Comparison of ENCODE assay signal across 25 cellular contexts in the genomic region with DNA sequence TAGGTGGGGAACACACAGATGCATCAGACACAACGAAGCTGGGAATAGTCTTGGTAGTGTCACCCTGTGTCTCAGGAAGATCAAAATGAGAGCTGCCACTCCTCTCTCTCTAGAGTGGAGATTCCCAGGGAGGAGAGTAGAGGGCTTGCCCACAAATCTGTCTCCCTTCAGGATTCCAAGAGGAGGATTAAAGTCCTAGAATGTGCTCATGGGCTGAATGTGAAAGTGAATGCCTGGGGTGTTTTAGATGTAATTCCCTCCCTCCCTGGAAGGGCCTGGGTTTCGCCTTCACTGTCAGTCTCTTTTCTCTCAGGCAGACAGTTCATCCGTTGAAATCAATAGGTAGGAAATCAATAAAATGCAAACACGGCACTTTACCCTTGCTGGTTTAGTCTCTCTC.
"Had no signal": no experiment of that assay in that cellular context is flagged by ENCODE, and none has a peak within 500 bp of the region (broad histone marks: within the 10 kb centered on the region; RNA-seq: fewer than 3 reads in every experiment).

No MANE protein-coding gene starts in this region.

- H3K4me1 Mint-ChIP-seq: activated B cell treated with CpG ODN at 0.5 μM for 24 hours; activated CD4-positive, alpha-beta T cell treated with anti-CD3 and anti-CD28 coated beads, Interleukin-2, amount 10 ng/mL, durations not matched to agents 24 days and 14 days; activated naive CD4-positive, alpha-beta T cell treated with anti-CD3 and anti-CD28 coated beads, Interleukin-2, amount 10 ng/mL, durations not matched to agents 7 days and 5 days; activated naive CD8-positive, alpha-beta T cell treated with anti-CD3 and anti-CD28 coated beads for 36 hours; T-cell had no signal

- H3K27ac Mint-ChIP-seq: activated B cell treated with CpG ODN at 0.5 μM for 24 hours; activated CD4-positive, alpha-beta T cell treated with anti-CD3 and anti-CD28 coated beads, Interleukin-2, amount 10 ng/mL, durations not matched to agents 24 days and 14 days; activated naive CD4-positive, alpha-beta T cell treated with anti-CD3 and anti-CD28 coated beads, Interleukin-2, amount 10 ng/mL, durations not matched to agents 7 days and 5 days; activated naive CD8-positive, alpha-beta T cell treated with anti-CD3 and anti-CD28 coated beads for 36 hours; T-cell had no signal

- H3K4me2 ChIP-seq: PC-9 had no signal

- H3K27me3 ChIP-seq: brain microvascular endothelial cell had no signal

- ATAC-seq: activated T-cell treated with anti-CD3 and anti-CD28 coated beads, Interleukin-2, amount 50 U/mL, for 4 hours; T-cell had no signal

- H2AFZ ChIP-seq: PC-9 had no signal

- H3K36me3 Mint-ChIP-seq: activated naive CD4-positive, alpha-beta T cell treated with anti-CD3 and anti-CD28 coated beads, Interleukin-2, amount 10 ng/mL, durations not matched to agents 7 days and 5 days; activated naive CD8-positive, alpha-beta T cell treated with anti-CD3 and anti-CD28 coated beads for 36 hours; T-cell had no signal

- H3K4me3 Mint-ChIP-seq: activated B cell treated with CpG ODN at 0.5 μM for 24 hours; activated CD4-positive, alpha-beta T cell treated with anti-CD3 and anti-CD28 coated beads, Interleukin-2, amount 10 ng/mL, durations not matched to agents 24 days and 14 days; activated naive CD4-positive, alpha-beta T cell treated with anti-CD3 and anti-CD28 coated beads, Interleukin-2, amount 10 ng/mL, durations not matched to agents 7 days and 5 days; activated naive CD8-positive, alpha-beta T cell treated with anti-CD3 and anti-CD28 coated beads for 36 hours; activated T-cell treated with anti-CD3 and anti-CD28 coated beads, Interleukin-2, amount 50 U/mL, for 4 hours; T-cell had no signal

- H3K27me3 Mint-ChIP-seq: activated B cell treated with CpG ODN at 0.5 μM for 24 hours; activated CD4-positive, alpha-beta T cell treated with anti-CD3 and anti-CD28 coated beads, Interleukin-2, amount 10 ng/mL, durations not matched to agents 24 days and 14 days; activated naive CD4-positive, alpha-beta T cell treated with anti-CD3 and anti-CD28 coated beads, Interleukin-2, amount 10 ng/mL, durations not matched to agents 7 days and 5 days; T-cell had no signal

- H3K27ac ChIP-seq: brain microvascular endothelial cell, PC-9 had no signal

- H3K4me3 ChIP-seq: PC-9 had no signal

- FAIRE-seq: TTC549 had no signal

- H3K36me3 ChIP-seq: brain microvascular endothelial cell had no signal

- DNase-seq: activated B cell treated with CpG ODN at 0.5 μM for 24 hours; activated CD4-positive, alpha-beta T cell treated with anti-CD3 and anti-CD28 coated beads for 1 hour; activated CD4-positive, alpha-beta T cell treated with anti-CD3 and anti-CD28 coated beads, Interleukin-2, amount 10 ng/mL, durations not matched to agents 24 days and 14 days; activated CD4-positive, alpha-beta T cell treated with anti-CD3 and anti-CD28 coated beads, Interleukin-2, amount 50 U/mL, for 48 hours; activated CD8-positive, alpha-beta memory T cell treated with anti-CD3 and anti-CD28 coated beads for 24 hours; activated gamma-delta T cell; activated naive CD4-positive, alpha-beta T cell treated with anti-CD3 and anti-CD28 coated beads, Interleukin-2, amount 10 ng/mL, durations not matched to agents 7 days and 5 days; activated naive CD8-positive, alpha-beta T cell treated with anti-CD3 and anti-CD28 coated beads for 36 hours; activated T-cell treated with anti-CD3 and anti-CD28 coated beads, Interleukin-2, amount 50 U/mL, for 4 hours; brain microvascular endothelial cell; cerebellar nuclear complex; KG1; NCI-H1048; NCI-H1417 treated with DMSO at 0.1 percent for 48 hours; NCI-H1694 treated with DMSO at 0.1 percent for 48 hours; NCI-H2081; NCI-H2171; NCI-H446; NCI-H524; PC-9; SIG-M5; T-cell; T-helper 2 cell; T1000 had no signal

- H3K9me3 Mint-ChIP-seq: activated naive CD8-positive, alpha-beta T cell treated with anti-CD3 and anti-CD28 coated beads for 36 hours had no signal
